2 cellular contexts compared by ENCODE assay signal in genomic region chr6:148596886-148597455, GRCh38.
TF ChIP-seq lines count a peak whose summit lies in the region.

No MANE protein-coding gene starts in this region.

TF ChIP-seq in H1, 55 proteins besides CTCF, POLR2A, EP300 and RAD21 (continued from another document):
- TF ChIP-seq GABPA (IDR thresholded peaks at IDR 0.05; ENCODE audit: borderline replicate concordance, insufficient read depth, low read length), result no peak
- TF ChIP-seq MAX (IDR thresholded peaks at IDR 0.05), result no peak

TF ChIP-seq in GM23338, 12 proteins besides CTCF, POLR2A, EP300 and RAD21 (continued from another document):
- no peak for TF ChIP-seq NANOG (IDR thresholded peaks at IDR 0.05; ENCODE audit: borderline replicate concordance)
- TF ChIP-seq JUNB (IDR thresholded peaks at IDR 0.05; ENCODE audit: unreplicated experiment), result no peak
- TF ChIP-seq ZNF114 (CRISPR knock-in tag; IDR thresholded peaks at IDR 0.05), result no peak
- TF ChIP-seq ZNF462 (CRISPR knock-in tag; IDR thresholded peaks at IDR 0.05), result no peak
- TF ChIP-seq ZNF331 (CRISPR knock-in tag; IDR thresholded peaks at IDR 0.05; ENCODE audit: low read depth), result no peak
- TF ChIP-seq STAT1 (IDR thresholded peaks at IDR 0.05; ENCODE audit: unreplicated experiment), result no peak
- TF ChIP-seq REST (IDR thresholded peaks at IDR 0.05; ENCODE audit: unreplicated experiment), result no peak
- no peak for TF ChIP-seq EZH2phosphoT487 (IDR thresholded peaks at IDR 0.05; ENCODE audit: unreplicated experiment)
- no peak for TF ChIP-seq CREB1 (CRISPR knock-in tag; IDR thresholded peaks at IDR 0.05; ENCODE audit: low read depth)
